In the genomic region with DNA sequence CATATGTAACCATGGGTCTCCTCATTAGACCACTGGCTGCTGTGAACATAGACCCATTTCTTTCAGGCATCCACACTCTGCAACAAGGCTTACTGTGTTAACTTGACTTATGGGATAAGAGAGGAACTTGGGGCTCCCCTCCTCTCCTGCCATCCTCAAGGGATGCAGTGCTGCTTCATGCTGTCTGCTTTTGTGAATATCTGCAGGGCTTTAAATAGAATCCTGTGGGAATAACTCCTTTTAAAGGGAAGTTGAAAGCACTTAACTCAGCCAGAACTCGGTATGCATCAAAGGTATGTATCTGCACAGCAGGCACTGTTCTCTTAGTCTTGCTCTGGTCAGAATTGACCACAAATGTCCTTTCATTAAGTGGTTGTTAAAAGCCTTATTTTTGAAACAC, we compare ENCODE assay signal across 24 cellular contexts.
"Had no signal": no experiment of that assay in that cellular context is flagged by ENCODE, and none has a peak within 500 bp of the region (broad histone marks: within the 10 kb centered on the region; RNA-seq: fewer than 3 reads in every experiment).

No MANE protein-coding gene starts in this region.

- H3K9me3 ChIP-seq: ascending aorta, esophagus squamous epithelium, gastroesophageal sphincter had no signal

- H3K27ac Mint-ChIP-seq: activated CD4-positive, alpha-beta memory T cell treated with anti-CD3 and anti-CD28 coated beads, Interleukin-2, amount 10 ng/mL, durations not matched to agents 7 days and 5 days; activated CD4-positive, alpha-beta T cell treated with anti-CD3 and anti-CD28 coated beads, Interleukin-2, amount 10 ng/mL, durations not matched to agents 7 days and 5 days; activated naive CD4-positive, alpha-beta T cell treated with anti-CD3 and anti-CD28 coated beads, Interleukin-2, amount 10 ng/mL, durations not matched to agents 7 days and 5 days; activated naive CD4-positive, alpha-beta T cell treated with anti-CD3 and anti-CD28 coated beads, Interleukin-2, amount 50 U/mL, for 72 hours; activated naive CD8-positive, alpha-beta T cell treated with anti-CD3 and anti-CD28 coated beads, Interleukin-2, amount 10 ng/mL, durations not matched to agents 7 days and 5 days; activated T-cell treated with anti-CD3 and anti-CD28 coated beads, Interleukin-2, amount 50 U/mL, for 24 hours; activated T-cell treated with anti-CD3 and anti-CD28 coated beads, Interleukin-2, amount 50 U/mL, for 72 hours had no signal

- H3K27me3 Mint-ChIP-seq: activated CD4-positive, alpha-beta memory T cell treated with anti-CD3 and anti-CD28 coated beads, Interleukin-2, amount 10 ng/mL, durations not matched to agents 7 days and 5 days; activated CD4-positive, alpha-beta T cell treated with anti-CD3 and anti-CD28 coated beads, Interleukin-2, amount 10 ng/mL, durations not matched to agents 7 days and 5 days; activated naive CD4-positive, alpha-beta T cell treated with anti-CD3 and anti-CD28 coated beads, Interleukin-2, amount 10 ng/mL, durations not matched to agents 7 days and 5 days; activated naive CD8-positive, alpha-beta T cell treated with anti-CD3 and anti-CD28 coated beads, Interleukin-2, amount 10 ng/mL, durations not matched to agents 7 days and 5 days; activated T-cell treated with anti-CD3 and anti-CD28 coated beads, Interleukin-2, amount 50 U/mL, for 24 hours; central memory CD8-positive, alpha-beta T cell had no signal

- H3K4me3 Mint-ChIP-seq: activated CD4-positive, alpha-beta memory T cell treated with anti-CD3 and anti-CD28 coated beads, Interleukin-2, amount 10 ng/mL, durations not matched to agents 7 days and 5 days; activated CD4-positive, alpha-beta T cell treated with anti-CD3 and anti-CD28 coated beads, Interleukin-2, amount 10 ng/mL, durations not matched to agents 7 days and 5 days; activated naive CD4-positive, alpha-beta T cell treated with anti-CD3 and anti-CD28 coated beads, Interleukin-2, amount 10 ng/mL, durations not matched to agents 7 days and 5 days; activated naive CD8-positive, alpha-beta T cell treated with anti-CD3 and anti-CD28 coated beads, Interleukin-2, amount 10 ng/mL, durations not matched to agents 7 days and 5 days; activated T-cell treated with anti-CD3 and anti-CD28 coated beads, Interleukin-2, amount 50 U/mL, for 24 hours; activated T-cell treated with anti-CD3 and anti-CD28 coated beads, Interleukin-2, amount 50 U/mL, for 72 hours; central memory CD8-positive, alpha-beta T cell had no signal

- H3K27ac ChIP-seq: ascending aorta, brain microvascular endothelial cell, coronary artery, epithelial cell of prostate, esophagus squamous epithelium, gastroesophageal sphincter had no signal

- DNase-seq: activated CD4-positive, alpha-beta memory T cell treated with anti-CD3 and anti-CD28 coated beads, Interleukin-2, amount 10 ng/mL, durations not matched to agents 7 days and 5 days; activated CD4-positive, alpha-beta T cell treated with anti-CD3 and anti-CD28 coated beads for 1 hour; activated CD4-positive, alpha-beta T cell treated with anti-CD3 and anti-CD28 coated beads for 4 hours; activated CD4-positive, alpha-beta T cell treated with anti-CD3 and anti-CD28 coated beads, Interleukin-2, amount 10 ng/mL, durations not matched to agents 7 days and 5 days; activated CD4-positive, alpha-beta T cell treated with anti-CD3 and anti-CD28 coated beads, Interleukin-2, amount 50 U/mL, for 4 hours; activated CD8-positive, alpha-beta memory T cell treated with anti-CD3 and anti-CD28 coated beads, Interleukin-2, amount 50 U/mL, for 48 hours; activated gamma-delta T cell; activated naive CD4-positive, alpha-beta T cell; activated naive CD4-positive, alpha-beta T cell treated with anti-CD3 and anti-CD28 coated beads, Interleukin-2, amount 10 ng/mL, durations not matched to agents 7 days and 5 days; activated naive CD8-positive, alpha-beta T cell treated with anti-CD3 and anti-CD28 coated beads, Interleukin-2, amount 10 ng/mL, durations not matched to agents 7 days and 5 days; activated T-cell treated with anti-CD3 and anti-CD28 coated beads for 4 hours; activated T-cell treated with anti-CD3 and anti-CD28 coated beads, Interleukin-2, amount 50 U/mL, for 24 hours; activated T-cell treated with anti-CD3 and anti-CD28 coated beads, Interleukin-2, amount 50 U/mL, for 72 hours; brain microvascular endothelial cell; effector CD8-positive, alpha-beta T cell; esophagus squamous epithelium; foreskin melanocyte; T-helper 2 cell had no signal

- H3K27me3 ChIP-seq: ascending aorta, brain microvascular endothelial cell, gastroesophageal sphincter had no signal

- H3K36me3 Mint-ChIP-seq: activated naive CD4-positive, alpha-beta T cell treated with anti-CD3 and anti-CD28 coated beads, Interleukin-2, amount 10 ng/mL, durations not matched to agents 7 days and 5 days; activated naive CD4-positive, alpha-beta T cell treated with anti-CD3 and anti-CD28 coated beads, Interleukin-2, amount 50 U/mL, for 72 hours; activated naive CD8-positive, alpha-beta T cell treated with anti-CD3 and anti-CD28 coated beads, Interleukin-2, amount 10 ng/mL, durations not matched to agents 7 days and 5 days had no signal

- H3K4me1 ChIP-seq: ascending aorta, esophagus squamous epithelium, gastroesophageal sphincter had no signal

- H3K4me3 ChIP-seq: ascending aorta, coronary artery, esophagus squamous epithelium, gastroesophageal sphincter had no signal

- H3K4me1 Mint-ChIP-seq: activated CD4-positive, alpha-beta memory T cell treated with anti-CD3 and anti-CD28 coated beads, Interleukin-2, amount 10 ng/mL, durations not matched to agents 7 days and 5 days; activated CD4-positive, alpha-beta T cell treated with anti-CD3 and anti-CD28 coated beads, Interleukin-2, amount 10 ng/mL, durations not matched to agents 7 days and 5 days; activated naive CD4-positive, alpha-beta T cell treated with anti-CD3 and anti-CD28 coated beads, Interleukin-2, amount 10 ng/mL, durations not matched to agents 7 days and 5 days; activated naive CD8-positive, alpha-beta T cell treated with anti-CD3 and anti-CD28 coated beads, Interleukin-2, amount 10 ng/mL, durations not matched to agents 7 days and 5 days; central memory CD8-positive, alpha-beta T cell had no signal

- H3K36me3 ChIP-seq: ascending aorta, brain microvascular endothelial cell, esophagus squamous epithelium, gastroesophageal sphincter had no signal

- ATAC-seq: activated naive CD4-positive, alpha-beta T cell treated with anti-CD3 and anti-CD28 coated beads, Interleukin-2, amount 50 U/mL, for 72 hours; activated T-cell treated with anti-CD3 and anti-CD28 coated beads, Interleukin-2, amount 50 U/mL, for 72 hours; gastroesophageal sphincter had no signal

- H3K9me3 Mint-ChIP-seq: activated CD4-positive, alpha-beta memory T cell treated with anti-CD3 and anti-CD28 coated beads, Interleukin-2, amount 10 ng/mL, durations not matched to agents 7 days and 5 days; activated CD4-positive, alpha-beta T cell treated with anti-CD3 and anti-CD28 coated beads, Interleukin-2, amount 10 ng/mL, durations not matched to agents 7 days and 5 days; activated naive CD4-positive, alpha-beta T cell treated with anti-CD3 and anti-CD28 coated beads, Interleukin-2, amount 10 ng/mL, durations not matched to agents 7 days and 5 days; activated naive CD8-positive, alpha-beta T cell treated with anti-CD3 and anti-CD28 coated beads, Interleukin-2, amount 10 ng/mL, durations not matched to agents 7 days and 5 days; activated T-cell treated with anti-CD3 and anti-CD28 coated beads, Interleukin-2, amount 50 U/mL, for 24 hours; central memory CD8-positive, alpha-beta T cell had no signal
